In the genomic region with DNA sequence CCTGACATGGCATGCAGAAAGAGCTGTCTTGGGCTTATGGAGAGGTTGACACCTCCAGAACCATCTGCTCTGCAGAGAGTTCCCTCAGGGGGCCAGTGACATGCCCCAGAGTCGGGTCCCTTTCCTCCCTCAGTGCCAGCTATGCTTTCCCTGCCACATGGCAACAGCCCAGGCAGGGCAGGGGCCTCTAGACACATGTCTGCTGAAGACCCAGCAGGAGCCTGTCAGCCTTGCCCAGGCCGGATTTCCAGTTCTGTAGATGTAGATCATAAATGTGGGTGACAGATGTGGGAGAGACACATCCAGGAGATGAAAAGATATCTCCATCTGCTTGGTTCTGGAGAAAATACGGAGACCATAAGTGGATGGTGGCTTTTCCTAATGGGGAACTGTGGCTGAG, we compare ENCODE assay signal across 1 cellular context.
TF ChIP-seq lines count a peak whose summit lies in the region.

No MANE protein-coding gene starts in this region.

TF ChIP-seq in SK-N-SH, 30 proteins besides CTCF, POLR2A, EP300 and RAD21 (continued from another document):
- TF ChIP-seq, protein P1, sequence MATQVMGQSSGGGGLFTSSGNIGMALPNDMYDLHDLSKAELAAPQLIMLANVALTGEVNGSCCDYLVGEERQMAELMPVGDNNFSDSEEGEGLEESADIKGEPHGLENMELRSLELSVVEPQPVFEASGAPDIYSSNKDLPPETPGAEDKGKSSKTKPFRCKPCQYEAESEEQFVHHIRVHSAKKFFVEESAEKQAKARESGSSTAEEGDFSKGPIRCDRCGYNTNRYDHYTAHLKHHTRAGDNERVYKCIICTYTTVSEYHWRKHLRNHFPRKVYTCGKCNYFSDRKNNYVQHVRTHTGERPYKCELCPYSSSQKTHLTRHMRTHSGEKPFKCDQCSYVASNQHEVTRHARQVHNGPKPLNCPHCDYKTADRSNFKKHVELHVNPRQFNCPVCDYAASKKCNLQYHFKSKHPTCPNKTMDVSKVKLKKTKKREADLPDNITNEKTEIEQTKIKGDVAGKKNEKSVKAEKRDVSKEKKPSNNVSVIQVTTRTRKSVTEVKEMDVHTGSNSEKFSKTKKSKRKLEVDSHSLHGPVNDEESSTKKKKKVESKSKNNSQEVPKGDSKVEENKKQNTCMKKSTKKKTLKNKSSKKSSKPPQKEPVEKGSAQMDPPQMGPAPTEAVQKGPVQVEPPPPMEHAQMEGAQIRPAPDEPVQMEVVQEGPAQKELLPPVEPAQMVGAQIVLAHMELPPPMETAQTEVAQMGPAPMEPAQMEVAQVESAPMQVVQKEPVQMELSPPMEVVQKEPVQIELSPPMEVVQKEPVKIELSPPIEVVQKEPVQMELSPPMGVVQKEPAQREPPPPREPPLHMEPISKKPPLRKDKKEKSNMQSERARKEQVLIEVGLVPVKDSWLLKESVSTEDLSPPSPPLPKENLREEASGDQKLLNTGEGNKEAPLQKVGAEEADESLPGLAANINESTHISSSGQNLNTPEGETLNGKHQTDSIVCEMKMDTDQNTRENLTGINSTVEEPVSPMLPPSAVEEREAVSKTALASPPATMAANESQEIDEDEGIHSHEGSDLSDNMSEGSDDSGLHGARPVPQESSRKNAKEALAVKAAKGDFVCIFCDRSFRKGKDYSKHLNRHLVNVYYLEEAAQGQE (IDR thresholded peaks at IDR 0.05; ENCODE audit: low read depth, low read length) = no peak
- TF ChIP-seq MXI1 (IDR thresholded peaks at IDR 0.05; ENCODE audit: low read depth, low read length) (peak; percentile 99), RXRA (IDR thresholded peaks at IDR 0.05; ENCODE audit: borderline replicate concordance, low read depth) (no peak), TEAD4 (IDR thresholded peaks at IDR 0.05; ENCODE audit: borderline replicate concordance, insufficient read depth) (no peak), RCOR1 (IDR thresholded peaks at IDR 0.05; ENCODE audit: low read length) (peak; percentile 90), GABPA (IDR thresholded peaks at IDR 0.05; ENCODE audit: low read depth) (no peak), ZBTB33 (IDR thresholded peaks at IDR 0.05; ENCODE audit: borderline replicate concordance, low read depth) (no peak), FOSL2 (IDR thresholded peaks at IDR 0.05; ENCODE audit: borderline replicate concordance, low read depth) (no peak), USF2 (IDR thresholded peaks at IDR 0.05; ENCODE audit: borderline replicate concordance, low read depth, low read length) (no peak)
